1 cellular context compared by ENCODE assay signal in the genomic region with DNA sequence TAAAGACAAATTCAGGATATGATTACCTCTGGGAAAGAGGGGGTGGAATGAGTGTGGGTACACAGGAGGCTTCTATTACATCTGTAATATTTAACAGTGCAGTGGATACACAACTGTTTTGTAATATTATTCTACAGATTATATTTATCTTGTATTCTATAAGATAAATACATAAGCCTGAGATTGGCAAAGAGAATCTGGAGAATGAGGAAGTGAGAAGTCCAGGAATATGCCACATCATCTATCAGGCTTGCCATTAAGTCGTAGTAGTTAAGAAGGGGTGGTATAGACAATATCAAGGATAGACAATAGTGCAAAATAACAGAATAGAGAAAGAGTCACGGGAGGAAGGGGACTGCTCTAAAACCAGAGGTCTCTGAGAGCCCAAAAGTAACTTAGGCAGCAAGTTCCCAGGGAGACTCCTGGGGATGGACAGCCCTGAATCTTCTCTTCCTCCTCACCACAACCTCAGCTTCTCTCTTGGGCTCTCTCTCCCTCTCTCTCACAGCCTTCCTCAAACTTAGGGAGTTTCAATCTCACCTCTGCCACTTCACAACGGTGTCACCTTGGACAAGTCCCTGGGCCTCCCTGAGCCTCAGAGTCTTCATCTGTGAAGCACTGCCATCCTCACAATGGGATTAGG.
TF ChIP-seq lines count a peak whose summit lies in the region.

No MANE protein-coding gene starts in this region.

TF ChIP-seq in HepG2, 621 proteins besides CTCF, POLR2A, EP300 and RAD21:
- no peak for TF ChIP-seq ATF1 (CRISPR knock-in tag; IDR thresholded peaks at IDR 0.05)
- TF ChIP-seq ASH2L (IDR thresholded peaks at IDR 0.05; ENCODE audit: insufficient read length, low read depth, low read length) = no peak
- TF ChIP-seq RBAK (CRISPR knock-in tag; IDR thresholded peaks at IDR 0.05) = no peak
- no peak for TF ChIP-seq ZFP36L1 (CRISPR knock-in tag; IDR thresholded peaks at IDR 0.05)
- TF ChIP-seq NRL (CRISPR knock-in tag; IDR thresholded peaks at IDR 0.05; ENCODE audit: borderline replicate concordance) = no peak
- no peak for TF ChIP-seq ESRRA (CRISPR knock-in tag; IDR thresholded peaks at IDR 0.05; ENCODE audit: low read depth)
- no peak for TF ChIP-seq ELF3 (CRISPR knock-in tag; IDR thresholded peaks at IDR 0.05)
- no peak for TF ChIP-seq NFIB (CRISPR knock-in tag; IDR thresholded peaks at IDR 0.05; ENCODE audit: borderline replicate concordance)
- no peak for TF ChIP-seq ZNF589 (CRISPR knock-in tag; conservative IDR thresholded peaks at IDR 0.05)
- no peak for TF ChIP-seq ZSCAN30 (CRISPR knock-in tag; IDR thresholded peaks at IDR 0.05)
- TF ChIP-seq ZNF101 (CRISPR knock-in tag; IDR thresholded peaks at IDR 0.05; ENCODE audit: borderline replicate concordance, low read depth) = no peak
- TF ChIP-seq, protein P1, sequence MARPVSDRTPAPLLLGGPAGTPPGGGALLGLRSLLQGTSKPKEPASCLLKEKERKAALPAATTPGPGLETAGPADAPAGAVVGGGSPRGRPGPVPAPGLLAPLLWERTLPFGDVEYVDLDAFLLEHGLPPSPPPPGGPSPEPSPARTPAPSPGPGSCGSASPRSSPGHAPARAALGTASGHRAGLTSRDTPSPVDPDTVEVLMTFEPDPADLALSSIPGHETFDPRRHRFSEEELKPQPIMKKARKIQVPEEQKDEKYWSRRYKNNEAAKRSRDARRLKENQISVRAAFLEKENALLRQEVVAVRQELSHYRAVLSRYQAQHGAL (CRISPR knock-in tag; IDR thresholded peaks at IDR 0.05; ENCODE audit: not compliant biosample characterization) = no peak
- no peak for TF ChIP-seq SNAI1 (CRISPR knock-in tag; IDR thresholded peaks at IDR 0.05; ENCODE audit: borderline replicate concordance)
- no peak for TF ChIP-seq ZFX (CRISPR knock-in tag; IDR thresholded peaks at IDR 0.05; ENCODE audit: low read depth)
- TF ChIP-seq, protein P2, sequence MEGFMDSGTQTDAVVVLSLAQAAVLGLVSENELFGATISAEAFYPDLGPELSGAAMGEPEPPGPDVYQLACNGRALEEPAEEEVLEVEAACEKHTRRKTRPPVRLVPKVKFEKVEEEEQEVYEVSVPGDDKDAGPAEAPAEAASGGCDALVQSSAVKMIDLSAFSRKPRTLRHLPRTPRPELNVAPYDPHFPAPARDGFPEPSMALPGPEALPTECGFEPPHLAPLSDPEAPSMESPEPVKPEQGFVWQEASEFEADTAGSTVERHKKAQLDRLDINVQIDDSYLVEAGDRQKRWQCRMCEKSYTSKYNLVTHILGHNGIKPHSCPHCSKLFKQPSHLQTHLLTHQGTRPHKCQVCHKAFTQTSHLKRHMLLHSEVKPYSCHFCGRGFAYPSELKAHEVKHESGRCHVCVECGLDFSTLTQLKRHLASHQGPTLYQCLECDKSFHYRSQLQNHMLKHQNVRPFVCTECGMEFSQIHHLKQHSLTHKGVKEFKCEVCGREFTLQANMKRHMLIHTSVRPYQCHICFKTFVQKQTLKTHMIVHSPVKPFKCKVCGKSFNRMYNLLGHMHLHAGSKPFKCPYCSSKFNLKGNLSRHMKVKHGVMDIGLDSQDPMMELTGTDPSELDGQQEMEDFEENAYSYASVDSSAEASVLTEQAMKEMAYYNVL (CRISPR knock-in tag; IDR thresholded peaks at IDR 0.05; ENCODE audit: borderline replicate concordance) = no peak
- no peak for TF ChIP-seq ZNF317 (CRISPR knock-in tag; IDR thresholded peaks at IDR 0.05)
- no peak for TF ChIP-seq SP5 (CRISPR knock-in tag; IDR thresholded peaks at IDR 0.05; ENCODE audit: borderline replicate concordance, low read depth)
- no peak for TF ChIP-seq PTBP1 (IDR thresholded peaks at IDR 0.05; ENCODE audit: low read depth, low read length, poor library complexity, severe bottlenecking)
- TF ChIP-seq, protein P3, sequence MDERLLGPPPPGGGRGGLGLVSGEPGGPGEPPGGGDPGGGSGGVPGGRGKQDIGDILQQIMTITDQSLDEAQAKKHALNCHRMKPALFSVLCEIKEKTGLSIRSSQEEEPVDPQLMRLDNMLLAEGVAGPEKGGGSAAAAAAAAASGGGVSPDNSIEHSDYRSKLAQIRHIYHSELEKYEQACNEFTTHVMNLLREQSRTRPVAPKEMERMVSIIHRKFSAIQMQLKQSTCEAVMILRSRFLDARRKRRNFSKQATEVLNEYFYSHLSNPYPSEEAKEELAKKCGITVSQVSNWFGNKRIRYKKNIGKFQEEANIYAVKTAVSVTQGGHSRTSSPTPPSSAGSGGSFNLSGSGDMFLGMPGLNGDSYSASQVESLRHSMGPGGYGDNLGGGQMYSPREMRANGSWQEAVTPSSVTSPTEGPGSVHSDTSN (CRISPR knock-in tag; IDR thresholded peaks at IDR 0.05) = no peak
